In the genomic region with DNA sequence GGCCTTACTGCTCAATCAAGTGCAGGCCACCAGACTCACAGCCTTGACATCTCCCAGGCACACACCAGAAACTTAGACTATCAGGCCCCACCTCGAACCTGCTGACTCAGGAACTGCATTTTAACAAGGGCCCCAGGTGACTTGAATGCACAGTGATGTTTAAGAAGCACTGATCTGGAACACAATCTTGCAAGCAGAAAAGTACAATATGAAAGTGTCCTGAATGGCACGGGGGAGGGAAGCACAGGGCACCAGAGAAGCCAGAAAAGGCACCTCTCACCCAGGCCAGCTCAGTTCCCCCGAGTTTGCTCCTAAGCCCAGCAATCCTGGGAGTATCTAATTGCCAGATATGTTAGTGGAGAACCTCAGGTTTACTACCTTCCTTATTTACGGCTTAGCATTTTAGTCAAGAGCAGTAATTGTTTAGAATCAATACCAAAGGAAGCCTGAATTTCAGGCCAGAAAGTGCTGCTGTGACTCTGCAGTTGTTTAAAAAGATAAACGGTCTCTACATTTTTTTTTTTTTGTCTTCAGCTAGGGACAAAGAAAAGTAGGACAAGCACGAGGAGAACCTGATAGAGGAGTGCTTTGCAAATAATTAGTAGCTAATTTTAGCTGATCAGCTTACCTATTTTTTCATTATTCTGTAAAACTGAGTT, we compare ENCODE assay signal across 1 cellular context.
TF ChIP-seq lines count a peak whose summit lies in the region.

No MANE protein-coding gene starts in this region.

TF ChIP-seq in K562, 482 proteins besides CTCF, POLR2A, EP300 and RAD21 (continued from another document and continues in another):
- TF ChIP-seq, protein P1, sequence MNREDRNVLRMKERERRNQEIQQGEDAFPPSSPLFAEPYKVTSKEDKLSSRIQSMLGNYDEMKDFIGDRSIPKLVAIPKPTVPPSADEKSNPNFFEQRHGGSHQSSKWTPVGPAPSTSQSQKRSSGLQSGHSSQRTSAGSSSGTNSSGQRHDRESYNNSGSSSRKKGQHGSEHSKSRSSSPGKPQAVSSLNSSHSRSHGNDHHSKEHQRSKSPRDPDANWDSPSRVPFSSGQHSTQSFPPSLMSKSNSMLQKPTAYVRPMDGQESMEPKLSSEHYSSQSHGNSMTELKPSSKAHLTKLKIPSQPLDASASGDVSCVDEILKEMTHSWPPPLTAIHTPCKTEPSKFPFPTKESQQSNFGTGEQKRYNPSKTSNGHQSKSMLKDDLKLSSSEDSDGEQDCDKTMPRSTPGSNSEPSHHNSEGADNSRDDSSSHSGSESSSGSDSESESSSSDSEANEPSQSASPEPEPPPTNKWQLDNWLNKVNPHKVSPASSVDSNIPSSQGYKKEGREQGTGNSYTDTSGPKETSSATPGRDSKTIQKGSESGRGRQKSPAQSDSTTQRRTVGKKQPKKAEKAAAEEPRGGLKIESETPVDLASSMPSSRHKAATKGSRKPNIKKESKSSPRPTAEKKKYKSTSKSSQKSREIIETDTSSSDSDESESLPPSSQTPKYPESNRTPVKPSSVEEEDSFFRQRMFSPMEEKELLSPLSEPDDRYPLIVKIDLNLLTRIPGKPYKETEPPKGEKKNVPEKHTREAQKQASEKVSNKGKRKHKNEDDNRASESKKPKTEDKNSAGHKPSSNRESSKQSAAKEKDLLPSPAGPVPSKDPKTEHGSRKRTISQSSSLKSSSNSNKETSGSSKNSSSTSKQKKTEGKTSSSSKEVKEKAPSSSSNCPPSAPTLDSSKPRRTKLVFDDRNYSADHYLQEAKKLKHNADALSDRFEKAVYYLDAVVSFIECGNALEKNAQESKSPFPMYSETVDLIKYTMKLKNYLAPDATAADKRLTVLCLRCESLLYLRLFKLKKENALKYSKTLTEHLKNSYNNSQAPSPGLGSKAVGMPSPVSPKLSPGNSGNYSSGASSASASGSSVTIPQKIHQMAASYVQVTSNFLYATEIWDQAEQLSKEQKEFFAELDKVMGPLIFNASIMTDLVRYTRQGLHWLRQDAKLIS (CRISPR knock-in tag; IDR thresholded peaks at IDR 0.05) = no peak
- no peak for TF ChIP-seq NCOA4 (IDR thresholded peaks at IDR 0.05; ENCODE audit: partially characterized antibody)
- peak; percentile 54; the same call in 1 of the 2 replicates for TF ChIP-seq HDAC2 (IDR thresholded peaks at IDR 0.05)
- peak in 1 of 2 experiments; percentile 57; a peak in 1 of 3 replicates for TF ChIP-seq CBX3 (IDR thresholded peaks at IDR 0.05; ENCODE audit: borderline replicate concordance in 1 of 2, low read length in 2 of 2)
- TF ChIP-seq, protein P2, sequence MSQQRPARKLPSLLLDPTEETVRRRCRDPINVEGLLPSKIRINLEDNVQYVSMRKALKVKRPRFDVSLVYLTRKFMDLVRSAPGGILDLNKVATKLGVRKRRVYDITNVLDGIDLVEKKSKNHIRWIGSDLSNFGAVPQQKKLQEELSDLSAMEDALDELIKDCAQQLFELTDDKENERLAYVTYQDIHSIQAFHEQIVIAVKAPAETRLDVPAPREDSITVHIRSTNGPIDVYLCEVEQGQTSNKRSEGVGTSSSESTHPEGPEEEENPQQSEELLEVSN (IDR thresholded peaks at IDR 0.05; ENCODE audit: borderline replicate concordance in 1 of 2, extremely low read depth in 1 of 2, insufficient read depth in 1 of 2, insufficient read length in 1 of 2, low read depth in 1 of 2, low read length in 1 of 2, poor library complexity in 1 of 2, severe bottlenecking in 1 of 2) = peak in 1 of 2 experiments; percentile 31
- TF ChIP-seq, protein P3, sequence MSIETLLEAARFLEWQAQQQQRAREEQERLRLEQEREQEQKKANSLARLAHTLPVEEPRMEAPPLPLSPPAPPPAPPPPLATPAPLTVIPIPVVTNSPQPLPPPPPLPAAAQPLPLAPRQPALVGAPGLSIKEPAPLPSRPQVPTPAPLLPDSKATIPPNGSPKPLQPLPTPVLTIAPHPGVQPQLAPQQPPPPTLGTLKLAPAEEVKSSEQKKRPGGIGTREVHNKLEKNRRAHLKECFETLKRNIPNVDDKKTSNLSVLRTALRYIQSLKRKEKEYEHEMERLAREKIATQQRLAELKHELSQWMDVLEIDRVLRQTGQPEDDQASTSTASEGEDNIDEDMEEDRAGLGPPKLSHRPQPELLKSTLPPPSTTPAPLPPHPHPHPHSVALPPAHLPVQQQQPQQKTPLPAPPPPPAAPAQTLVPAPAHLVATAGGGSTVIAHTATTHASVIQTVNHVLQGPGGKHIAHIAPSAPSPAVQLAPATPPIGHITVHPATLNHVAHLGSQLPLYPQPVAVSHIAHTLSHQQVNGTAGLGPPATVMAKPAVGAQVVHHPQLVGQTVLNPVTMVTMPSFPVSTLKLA (conservative IDR thresholded peaks at IDR 0.05) = no peak
- TF ChIP-seq CHD2 (IDR thresholded peaks at IDR 0.05; ENCODE audit: low read depth, low read length) = no peak
- no peak for TF ChIP-seq XRCC3 (IDR thresholded peaks at IDR 0.05)
- 0 out of 2 replicates have a peak, but pooled peaks have one; percentile 46 for TF ChIP-seq CBFA2T3 (IDR thresholded peaks at IDR 0.05)
- peak; percentile 86 for TF ChIP-seq MAFK (IDR thresholded peaks at IDR 0.05; ENCODE audit: low read length)
- TF ChIP-seq, protein P4, sequence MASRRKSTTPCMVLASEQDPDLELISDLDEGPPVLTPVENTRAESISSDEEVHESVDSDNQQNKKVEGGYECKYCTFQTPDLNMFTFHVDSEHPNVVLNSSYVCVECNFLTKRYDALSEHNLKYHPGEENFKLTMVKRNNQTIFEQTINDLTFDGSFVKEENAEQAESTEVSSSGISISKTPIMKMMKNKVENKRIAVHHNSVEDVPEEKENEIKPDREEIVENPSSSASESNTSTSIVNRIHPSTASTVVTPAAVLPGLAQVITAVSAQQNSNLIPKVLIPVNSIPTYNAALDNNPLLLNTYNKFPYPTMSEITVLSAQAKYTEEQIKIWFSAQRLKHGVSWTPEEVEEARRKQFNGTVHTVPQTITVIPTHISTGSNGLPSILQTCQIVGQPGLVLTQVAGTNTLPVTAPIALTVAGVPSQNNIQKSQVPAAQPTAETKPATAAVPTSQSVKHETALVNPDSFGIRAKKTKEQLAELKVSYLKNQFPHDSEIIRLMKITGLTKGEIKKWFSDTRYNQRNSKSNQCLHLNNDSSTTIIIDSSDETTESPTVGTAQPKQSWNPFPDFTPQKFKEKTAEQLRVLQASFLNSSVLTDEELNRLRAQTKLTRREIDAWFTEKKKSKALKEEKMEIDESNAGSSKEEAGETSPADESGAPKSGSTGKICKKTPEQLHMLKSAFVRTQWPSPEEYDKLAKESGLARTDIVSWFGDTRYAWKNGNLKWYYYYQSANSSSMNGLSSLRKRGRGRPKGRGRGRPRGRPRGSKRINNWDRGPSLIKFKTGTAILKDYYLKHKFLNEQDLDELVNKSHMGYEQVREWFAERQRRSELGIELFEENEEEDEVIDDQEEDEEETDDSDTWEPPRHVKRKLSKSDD (conservative IDR thresholded peaks at IDR 0.05; ENCODE audit: low read length) = no peak
- TF ChIP-seq ZNF316 (IDR thresholded peaks at IDR 0.05) = peak; percentile 98
- TF ChIP-seq, protein P5, sequence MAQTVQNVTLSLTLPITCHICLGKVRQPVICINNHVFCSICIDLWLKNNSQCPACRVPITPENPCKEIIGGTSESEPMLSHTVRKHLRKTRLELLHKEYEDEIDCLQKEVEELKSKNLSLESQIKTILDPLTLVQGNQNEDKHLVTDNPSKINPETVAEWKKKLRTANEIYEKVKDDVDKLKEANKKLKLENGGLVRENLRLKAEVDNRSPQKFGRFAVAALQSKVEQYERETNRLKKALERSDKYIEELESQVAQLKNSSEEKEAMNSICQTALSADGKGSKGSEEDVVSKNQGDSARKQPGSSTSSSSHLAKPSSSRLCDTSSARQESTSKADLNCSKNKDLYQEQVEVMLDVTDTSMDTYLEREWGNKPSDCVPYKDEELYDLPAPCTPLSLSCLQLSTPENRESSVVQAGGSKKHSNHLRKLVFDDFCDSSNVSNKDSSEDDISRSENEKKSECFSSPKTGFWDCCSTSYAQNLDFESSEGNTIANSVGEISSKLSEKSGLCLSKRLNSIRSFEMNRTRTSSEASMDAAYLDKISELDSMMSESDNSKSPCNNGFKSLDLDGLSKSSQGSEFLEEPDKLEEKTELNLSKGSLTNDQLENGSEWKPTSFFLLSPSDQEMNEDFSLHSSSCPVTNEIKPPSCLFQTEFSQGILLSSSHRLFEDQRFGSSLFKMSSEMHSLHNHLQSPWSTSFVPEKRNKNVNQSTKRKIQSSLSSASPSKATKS (CRISPR knock-in tag; IDR thresholded peaks at IDR 0.05) = no peak
- 0 out of 2 replicates have a peak, but pooled peaks have one; percentile 12 for TF ChIP-seq KLF16 (IDR thresholded peaks at IDR 0.05)
- TF ChIP-seq, protein P6, sequence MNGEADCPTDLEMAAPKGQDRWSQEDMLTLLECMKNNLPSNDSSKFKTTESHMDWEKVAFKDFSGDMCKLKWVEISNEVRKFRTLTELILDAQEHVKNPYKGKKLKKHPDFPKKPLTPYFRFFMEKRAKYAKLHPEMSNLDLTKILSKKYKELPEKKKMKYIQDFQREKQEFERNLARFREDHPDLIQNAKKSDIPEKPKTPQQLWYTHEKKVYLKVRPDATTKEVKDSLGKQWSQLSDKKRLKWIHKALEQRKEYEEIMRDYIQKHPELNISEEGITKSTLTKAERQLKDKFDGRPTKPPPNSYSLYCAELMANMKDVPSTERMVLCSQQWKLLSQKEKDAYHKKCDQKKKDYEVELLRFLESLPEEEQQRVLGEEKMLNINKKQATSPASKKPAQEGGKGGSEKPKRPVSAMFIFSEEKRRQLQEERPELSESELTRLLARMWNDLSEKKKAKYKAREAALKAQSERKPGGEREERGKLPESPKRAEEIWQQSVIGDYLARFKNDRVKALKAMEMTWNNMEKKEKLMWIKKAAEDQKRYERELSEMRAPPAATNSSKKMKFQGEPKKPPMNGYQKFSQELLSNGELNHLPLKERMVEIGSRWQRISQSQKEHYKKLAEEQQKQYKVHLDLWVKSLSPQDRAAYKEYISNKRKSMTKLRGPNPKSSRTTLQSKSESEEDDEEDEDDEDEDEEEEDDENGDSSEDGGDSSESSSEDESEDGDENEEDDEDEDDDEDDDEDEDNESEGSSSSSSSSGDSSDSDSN (IDR thresholded peaks at IDR 0.05; ENCODE audit: borderline replicate concordance in 1 of 2, low read depth in 2 of 2, low read length in 2 of 2) = 0 out of 4 replicates have a peak, but pooled peaks of 1 of the 2 experiments have one; percentile 32
- TF ChIP-seq KAT2B (IDR thresholded peaks at IDR 0.05; ENCODE audit: low read depth, low read length) = no peak
- no peak for TF ChIP-seq BMI1 (IDR thresholded peaks at IDR 0.05; ENCODE audit: low read length)
- TF ChIP-seq LEF1 (IDR thresholded peaks at IDR 0.05) = 0 out of 2 replicates have a peak, but pooled peaks have one; percentile 19
- peak; percentile 73; the same call in 1 of the 2 replicates for TF ChIP-seq DPF2 (IDR thresholded peaks at IDR 0.05)
- no peak for TF ChIP-seq NCOA2 (IDR thresholded peaks at IDR 0.05; ENCODE audit: partially characterized antibody in 2 of 2)
- TF ChIP-seq GTF2A2 (tag; IDR thresholded peaks at IDR 0.05) = 0 out of 2 replicates have a peak, but pooled peaks have one; percentile 23
- TF ChIP-seq SOX6 (IDR thresholded peaks at IDR 0.05) = no peak
- TF ChIP-seq, protein P7, sequence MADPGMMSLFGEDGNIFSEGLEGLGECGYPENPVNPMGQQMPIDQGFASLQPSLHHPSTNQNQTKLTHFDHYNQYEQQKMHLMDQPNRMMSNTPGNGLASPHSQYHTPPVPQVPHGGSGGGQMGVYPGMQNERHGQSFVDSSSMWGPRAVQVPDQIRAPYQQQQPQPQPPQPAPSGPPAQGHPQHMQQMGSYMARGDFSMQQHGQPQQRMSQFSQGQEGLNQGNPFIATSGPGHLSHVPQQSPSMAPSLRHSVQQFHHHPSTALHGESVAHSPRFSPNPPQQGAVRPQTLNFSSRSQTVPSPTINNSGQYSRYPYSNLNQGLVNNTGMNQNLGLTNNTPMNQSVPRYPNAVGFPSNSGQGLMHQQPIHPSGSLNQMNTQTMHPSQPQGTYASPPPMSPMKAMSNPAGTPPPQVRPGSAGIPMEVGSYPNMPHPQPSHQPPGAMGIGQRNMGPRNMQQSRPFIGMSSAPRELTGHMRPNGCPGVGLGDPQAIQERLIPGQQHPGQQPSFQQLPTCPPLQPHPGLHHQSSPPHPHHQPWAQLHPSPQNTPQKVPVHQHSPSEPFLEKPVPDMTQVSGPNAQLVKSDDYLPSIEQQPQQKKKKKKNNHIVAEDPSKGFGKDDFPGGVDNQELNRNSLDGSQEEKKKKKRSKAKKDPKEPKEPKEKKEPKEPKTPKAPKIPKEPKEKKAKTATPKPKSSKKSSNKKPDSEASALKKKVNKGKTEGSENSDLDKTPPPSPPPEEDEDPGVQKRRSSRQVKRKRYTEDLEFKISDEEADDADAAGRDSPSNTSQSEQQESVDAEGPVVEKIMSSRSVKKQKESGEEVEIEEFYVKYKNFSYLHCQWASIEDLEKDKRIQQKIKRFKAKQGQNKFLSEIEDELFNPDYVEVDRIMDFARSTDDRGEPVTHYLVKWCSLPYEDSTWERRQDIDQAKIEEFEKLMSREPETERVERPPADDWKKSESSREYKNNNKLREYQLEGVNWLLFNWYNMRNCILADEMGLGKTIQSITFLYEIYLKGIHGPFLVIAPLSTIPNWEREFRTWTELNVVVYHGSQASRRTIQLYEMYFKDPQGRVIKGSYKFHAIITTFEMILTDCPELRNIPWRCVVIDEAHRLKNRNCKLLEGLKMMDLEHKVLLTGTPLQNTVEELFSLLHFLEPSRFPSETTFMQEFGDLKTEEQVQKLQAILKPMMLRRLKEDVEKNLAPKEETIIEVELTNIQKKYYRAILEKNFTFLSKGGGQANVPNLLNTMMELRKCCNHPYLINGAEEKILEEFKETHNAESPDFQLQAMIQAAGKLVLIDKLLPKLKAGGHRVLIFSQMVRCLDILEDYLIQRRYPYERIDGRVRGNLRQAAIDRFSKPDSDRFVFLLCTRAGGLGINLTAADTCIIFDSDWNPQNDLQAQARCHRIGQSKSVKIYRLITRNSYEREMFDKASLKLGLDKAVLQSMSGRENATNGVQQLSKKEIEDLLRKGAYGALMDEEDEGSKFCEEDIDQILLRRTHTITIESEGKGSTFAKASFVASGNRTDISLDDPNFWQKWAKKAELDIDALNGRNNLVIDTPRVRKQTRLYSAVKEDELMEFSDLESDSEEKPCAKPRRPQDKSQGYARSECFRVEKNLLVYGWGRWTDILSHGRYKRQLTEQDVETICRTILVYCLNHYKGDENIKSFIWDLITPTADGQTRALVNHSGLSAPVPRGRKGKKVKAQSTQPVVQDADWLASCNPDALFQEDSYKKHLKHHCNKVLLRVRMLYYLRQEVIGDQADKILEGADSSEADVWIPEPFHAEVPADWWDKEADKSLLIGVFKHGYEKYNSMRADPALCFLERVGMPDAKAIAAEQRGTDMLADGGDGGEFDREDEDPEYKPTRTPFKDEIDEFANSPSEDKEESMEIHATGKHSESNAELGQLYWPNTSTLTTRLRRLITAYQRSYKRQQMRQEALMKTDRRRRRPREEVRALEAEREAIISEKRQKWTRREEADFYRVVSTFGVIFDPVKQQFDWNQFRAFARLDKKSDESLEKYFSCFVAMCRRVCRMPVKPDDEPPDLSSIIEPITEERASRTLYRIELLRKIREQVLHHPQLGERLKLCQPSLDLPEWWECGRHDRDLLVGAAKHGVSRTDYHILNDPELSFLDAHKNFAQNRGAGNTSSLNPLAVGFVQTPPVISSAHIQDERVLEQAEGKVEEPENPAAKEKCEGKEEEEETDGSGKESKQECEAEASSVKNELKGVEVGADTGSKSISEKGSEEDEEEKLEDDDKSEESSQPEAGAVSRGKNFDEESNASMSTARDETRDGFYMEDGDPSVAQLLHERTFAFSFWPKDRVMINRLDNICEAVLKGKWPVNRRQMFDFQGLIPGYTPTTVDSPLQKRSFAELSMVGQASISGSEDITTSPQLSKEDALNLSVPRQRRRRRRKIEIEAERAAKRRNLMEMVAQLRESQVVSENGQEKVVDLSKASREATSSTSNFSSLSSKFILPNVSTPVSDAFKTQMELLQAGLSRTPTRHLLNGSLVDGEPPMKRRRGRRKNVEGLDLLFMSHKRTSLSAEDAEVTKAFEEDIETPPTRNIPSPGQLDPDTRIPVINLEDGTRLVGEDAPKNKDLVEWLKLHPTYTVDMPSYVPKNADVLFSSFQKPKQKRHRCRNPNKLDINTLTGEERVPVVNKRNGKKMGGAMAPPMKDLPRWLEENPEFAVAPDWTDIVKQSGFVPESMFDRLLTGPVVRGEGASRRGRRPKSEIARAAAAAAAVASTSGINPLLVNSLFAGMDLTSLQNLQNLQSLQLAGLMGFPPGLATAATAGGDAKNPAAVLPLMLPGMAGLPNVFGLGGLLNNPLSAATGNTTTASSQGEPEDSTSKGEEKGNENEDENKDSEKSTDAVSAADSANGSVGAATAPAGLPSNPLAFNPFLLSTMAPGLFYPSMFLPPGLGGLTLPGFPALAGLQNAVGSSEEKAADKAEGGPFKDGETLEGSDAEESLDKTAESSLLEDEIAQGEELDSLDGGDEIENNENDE (IDR thresholded peaks at IDR 0.05; ENCODE audit: low read depth, low read length) = no peak
